ENCODE assay signal across 1 cellular context in genomic region chr5:121963409-121963808, GRCh38.
TF ChIP-seq lines count a peak whose summit lies in the region.

No MANE protein-coding gene starts in this region.

TF ChIP-seq in K562, 482 proteins besides CTCF, POLR2A, EP300 and RAD21 (continued from another document):
- TF ChIP-seq ATF3 (IDR thresholded peaks at IDR 0.05) (peak; percentile 50; the same call in 1 of the 2 replicates), ATF3 (CRISPR knock-in tag; conservative IDR thresholded peaks at IDR 0.05) (no peak)
